In the genomic region with DNA sequence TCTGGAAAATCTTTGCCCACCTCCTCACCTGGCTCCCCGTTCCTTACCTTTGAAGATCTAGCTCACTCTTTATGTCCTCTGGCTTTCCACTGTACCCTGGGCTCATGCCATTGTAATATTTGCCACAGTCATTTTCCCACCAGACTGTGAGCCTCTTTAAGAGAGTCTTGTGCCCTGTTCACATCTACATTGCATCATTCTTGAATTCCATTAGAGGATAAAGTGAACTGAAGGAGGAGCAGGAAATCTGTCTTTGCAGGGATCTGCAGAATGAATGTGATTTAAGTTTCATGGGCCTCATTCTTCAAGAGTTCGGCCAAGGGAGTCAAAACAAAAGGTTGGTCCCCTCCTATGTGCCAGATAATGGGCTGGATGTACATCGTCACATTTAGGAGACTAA, we compare ENCODE assay signal across 19 cellular contexts.
"Had no signal": no experiment of that assay in that cellular context is flagged by ENCODE, and none has a peak within 500 bp of the region (broad histone marks: within the 10 kb centered on the region; RNA-seq: fewer than 3 reads in every experiment).

No MANE protein-coding gene starts in this region.

- H2AFZ ChIP-seq: neural progenitor cell had no signal

- H3K27ac ChIP-seq: body of pancreas, gastrocnemius medialis, heart left ventricle, neural progenitor cell, psoas muscle, transverse colon had no signal

- H3K9me3 ChIP-seq: body of pancreas, gastrocnemius medialis, mucosa of descending colon, psoas muscle, transverse colon had no signal

- H3K4me2 ChIP-seq: neural progenitor cell had no signal

- H3K9ac ChIP-seq: neural progenitor cell had no signal

- H3K4me1 ChIP-seq: body of pancreas had no signal

- H3K4me3 ChIP-seq: body of pancreas, gastrocnemius medialis, heart left ventricle, mucosa of descending colon, neural progenitor cell, psoas muscle, transverse colon had no signal

- H3K36me3 ChIP-seq: gastrocnemius medialis, heart left ventricle, neural progenitor cell, transverse colon had no signal

- H3K27me3 ChIP-seq: body of pancreas, gastrocnemius medialis, heart left ventricle, neural progenitor cell, transverse colon had no signal

- DNase-seq: activated CD4-positive, alpha-beta T cell treated with anti-CD3 and anti-CD28 coated beads, Interleukin-2, amount 10 ng/mL, durations not matched to agents 24 days and 14 days; activated CD8-positive, alpha-beta T cell treated with anti-CD3 and anti-CD28 coated beads for 36 hours; activated naive CD4-positive, alpha-beta T cell; activated naive CD8-positive, alpha-beta T cell treated with anti-CD3 and anti-CD28 coated beads for 36 hours; activated T-cell treated with anti-CD3 and anti-CD28 coated beads, Interleukin-2, amount 50 U/mL, for 1 hour; body of pancreas; cortex of kidney; effector CD4-positive, alpha-beta T cell; gastrocnemius medialis; heart left ventricle; mucosa of descending colon; naive thymus-derived CD4-positive, alpha-beta T cell; psoas muscle; right cardiac atrium; small intestine; stimulated activated CD4-positive, alpha-beta T cell treated with anti-CD3 and anti-CD28 coated beads, Interleukin-15, amount 100 ng/mL, for 24 hours; stimulated activated CD4-positive, alpha-beta T cell treated with anti-CD3 and anti-CD28 coated beads, Interleukin-2, amount 100 ng/mL, for 48 hours; transverse colon had no signal
